ENCODE assay signal across 8 cellular contexts in genomic region chr7:43646603-43647313, GRCh38.
DNase-seq lines count a peak whose midpoint lies in the region; ATAC-seq and TF ChIP-seq lines count a peak whose summit lies in the region.

No MANE protein-coding gene starts in this region.

- H3K4me3 ChIP-seq in lower lobe of right lung, result no peak overlapping the region
- H3K4me3 ChIP-seq in urinary bladder (ENCODE audit: low read depth, low read length), result no peak overlapping the region

- intact Hi-C loops in lower lobe of right lung (cut with DNase I), result no loop called here

- H3K9me3 Mint-ChIP-seq in stimulated activated naive CD8-positive, alpha-beta T cell treated with anti-CD3 and anti-CD28 coated beads, Interleukin-15, Interleukin-2, amounts not matched to agents 100 ng/mL and 50 ng/mL, for 24 hours, result no peaks in the 10 kb centered on the region
- H3K9me3 Mint-ChIP-seq in brain, result no peaks in the 10 kb centered on the region

- ATAC-seq in stimulated activated naive CD8-positive, alpha-beta T cell treated with anti-CD3 and anti-CD28 coated beads, Interleukin-15, Interleukin-2, amounts not matched to agents 100 U/mL and 50 U/mL, for 24 hours, result no peak
- no peak for ATAC-seq in lower lobe of right lung
- no peak for ATAC-seq in HG03442 (IDR thresholded peaks at IDR 0.05; ENCODE audit: unreplicated experiment)
- no peak for ATAC-seq in HG03432 (IDR thresholded peaks at IDR 0.05; ENCODE audit: unreplicated experiment)
- no peak for ATAC-seq in GM18519 (IDR thresholded peaks at IDR 0.05; ENCODE audit: low FRiP score, unreplicated experiment)

- peak overlapping the region; percentile 87 for H3K27ac ChIP-seq in lower lobe of right lung
- H3K27ac ChIP-seq in urinary bladder (ENCODE audit: low read depth), result peak overlapping the region; percentile 44

- TF ChIP-seq CTCF in brain (conservative IDR thresholded peaks at IDR 0.05) (no peak), lower lobe of right lung (IDR thresholded peaks at IDR 0.05) (no peak)

- no peaks in the 10 kb centered on the region for H3K27me3 ChIP-seq in lower lobe of right lung (ENCODE audit: low read depth)

- peaks cover 16% of the 10 kb centered on the region for H3K36me3 ChIP-seq in lower lobe of right lung
- peaks cover under 1% of the 10 kb centered on the region for H3K36me3 ChIP-seq in urinary bladder (ENCODE audit: insufficient read depth)

- peaks cover 63% of the 10 kb centered on the region for H3K36me3 Mint-ChIP-seq in stimulated activated naive CD8-positive, alpha-beta T cell treated with anti-CD3 and anti-CD28 coated beads, Interleukin-15, Interleukin-2, amounts not matched to agents 100 ng/mL and 50 ng/mL, for 24 hours (ENCODE audit: low read depth)
- H3K36me3 Mint-ChIP-seq in brain, result peaks cover 56% of the 10 kb centered on the region

- peaks cover 98% of the 10 kb centered on the region for H3K4me1 Mint-ChIP-seq in stimulated activated naive CD8-positive, alpha-beta T cell treated with anti-CD3 and anti-CD28 coated beads, Interleukin-15, Interleukin-2, amounts not matched to agents 100 ng/mL and 50 ng/mL, for 24 hours (ENCODE audit: low read depth)
- H3K4me1 Mint-ChIP-seq in brain, result peaks cover 66% of the 10 kb centered on the region

- H3K27ac Mint-ChIP-seq in stimulated activated naive CD8-positive, alpha-beta T cell treated with anti-CD3 and anti-CD28 coated beads, Interleukin-15, Interleukin-2, amounts not matched to agents 100 ng/mL and 50 ng/mL, for 24 hours, result peak overlapping the region; percentile 100
- peak overlapping the region; percentile 69 to 98 (median 94) for H3K27ac Mint-ChIP-seq in brain

- no peak for DNase-seq in stimulated activated naive CD8-positive, alpha-beta T cell treated with anti-CD3 and anti-CD28 coated beads, Interleukin-15, Interleukin-2, amounts not matched to agents 100 U/mL and 50 U/mL, for 24 hours
- no peak for DNase-seq in lower lobe of right lung

- H3K4me1 ChIP-seq in lower lobe of right lung (peaks cover 63% of the 10 kb centered on the region), urinary bladder (ENCODE audit: insufficient read depth) (peaks cover 2% of the 10 kb centered on the region)

- WGBS in urinary bladder, result 29% methylated on average over 8 of the region's 8 CpGs

- H3K27me3 Mint-ChIP-seq in stimulated activated naive CD8-positive, alpha-beta T cell treated with anti-CD3 and anti-CD28 coated beads, Interleukin-15, Interleukin-2, amounts not matched to agents 100 ng/mL and 50 ng/mL, for 24 hours, result no peaks in the 10 kb centered on the region
- H3K27me3 Mint-ChIP-seq in brain, result no peaks in the 10 kb centered on the region

- no peaks in the 10 kb centered on the region for H3K9me3 ChIP-seq in lower lobe of right lung

- H3K4me3 Mint-ChIP-seq in stimulated activated naive CD8-positive, alpha-beta T cell treated with anti-CD3 and anti-CD28 coated beads, Interleukin-15, Interleukin-2, amounts not matched to agents 100 ng/mL and 50 ng/mL, for 24 hours, result peak overlapping the region; percentile 85
- H3K4me3 Mint-ChIP-seq in brain, result peak overlapping the region; percentile 10 to 78 (median 64)
